ENCODE assay signal across 19 cellular contexts in genomic region chr12:132260721-132261120, GRCh38.
DNase-seq lines count a peak whose midpoint lies in the region; ATAC-seq and TF ChIP-seq lines count a peak whose summit lies in the region.
"Had no signal": no experiment of that assay in that cellular context is flagged by ENCODE, and none has a peak within 500 bp of the region (broad histone marks: within the 10 kb centered on the region; RNA-seq: fewer than 3 reads in every experiment).

No MANE protein-coding gene starts in this region.

- DNase-seq in Right ventricle myocardium inferior (ENCODE audit: missing footprints) (peak; percentile 55), left cardiac atrium (no peak), endothelial cell (ENCODE audit: low spot score) (no peak), osteoblast (ENCODE audit: insufficient read length, low spot score, missing footprints) (peak; percentile 81), NCI-H526 (lab: John Stamatoyannopoulos, UW) (no peak), right lobe of liver (no peak)
- DNase-seq: AML-193; BE2C; C1 segment of cervical spinal cord; Caco-2; CD8-positive, alpha-beta T cell; DMS153; DND-41; GM23248; H7; HCEC 1CT had no signal

- POLR2A ChIA-PET in HEK293 (lab: Yijun Ruan, JAX): no interaction called here

- no peaks in the 10 kb centered on the region for H4K20me1 ChIP-seq in osteoblast (ENCODE audit: insufficient read depth, low read length)

- peaks cover 3% of the 10 kb centered on the region for H3K36me3 Mint-ChIP-seq in endothelial cell (ENCODE audit: low read depth, unreplicated experiment)
- H3K36me3 Mint-ChIP-seq: CD8-positive, alpha-beta T cell had no signal

- H3K9me3 ChIP-seq in HEK293 (ENCODE audit: control insufficient read depth, insufficient read depth, low read depth, low read length): no peaks in the 10 kb centered on the region
- no peaks in the 10 kb centered on the region for H3K9me3 ChIP-seq in osteoblast (ENCODE audit: low read depth, low read length)
- no peaks in the 10 kb centered on the region for H3K9me3 ChIP-seq in right lobe of liver
- H3K9me3 ChIP-seq: BE2C, Caco-2 had no signal

- no peak for TF ChIP-seq CTCF in HEK293 (tag by site-specific recombination; IDR thresholded peaks at IDR 0.05)
- no peak for TF ChIP-seq CTCF in endothelial cell (IDR thresholded peaks at IDR 0.05; ENCODE audit: unreplicated experiment)
- TF ChIP-seq CTCF in osteoblast (IDR thresholded peaks at IDR 0.05; ENCODE audit: extremely low read depth, low read depth, low read length): no peak
- no peak for TF ChIP-seq CTCF in right lobe of liver (IDR thresholded peaks at IDR 0.05)

- no peaks in the 10 kb centered on the region for H3K9me3 Mint-ChIP-seq in endothelial cell (ENCODE audit: unreplicated experiment)
- H3K9me3 Mint-ChIP-seq: CD8-positive, alpha-beta T cell had no signal

- no peak overlapping the region for H3K27ac ChIP-seq in HEK293 (ENCODE audit: extremely low read depth, low read depth, low read length)
- no peak overlapping the region for H3K27ac ChIP-seq in osteoblast (ENCODE audit: low read depth, low read length)
- no peak overlapping the region for H3K27ac ChIP-seq in right lobe of liver
- H3K27ac ChIP-seq: 22Rv1, GM23248 had no signal

- H3K4me3 Mint-ChIP-seq in endothelial cell (ENCODE audit: unreplicated experiment): peak overlapping the region; percentile 34
- H3K4me3 Mint-ChIP-seq: CD8-positive, alpha-beta T cell had no signal

- intact Hi-C loops in Right ventricle myocardium inferior (cut with DNase I): no loop called here
- intact Hi-C loops in left cardiac atrium (cut with DNase I): no loop called here
- intact Hi-C loops in right lobe of liver (cut with DNase I): no loop called here

- WGBS in right lobe of liver (ENCODE audit: insufficient coverage, low coverage, low lambda C conversion rate, missing lambda C conversion rate): no CpG with 5 or more reads among the region's 29 CpGs

- H3K79me2 ChIP-seq in osteoblast (ENCODE audit: insufficient read depth, low read length): no peaks in the 10 kb centered on the region

- CTCF ChIA-PET in HEK293 (lab: Yijun Ruan, JAX): no interaction called here

- TF ChIP-seq POLR2A in right lobe of liver (IDR thresholded peaks at IDR 0.05): no peak

- ATAC-seq in Right ventricle myocardium inferior: no peak
- no peak for ATAC-seq in left cardiac atrium
- ATAC-seq in right lobe of liver: no peak
- ATAC-seq in GM18867 (IDR thresholded peaks at IDR 0.05; ENCODE audit: unreplicated experiment): no peak
- ATAC-seq: CD8-positive, alpha-beta T cell had no signal

- no peak overlapping the region for H3K27ac Mint-ChIP-seq in endothelial cell (ENCODE audit: unreplicated experiment)
- H3K27ac Mint-ChIP-seq: CD8-positive, alpha-beta T cell had no signal

- H3K4me1 ChIP-seq in HEK293 (ENCODE audit: control insufficient read depth, insufficient read depth, low read length) (no peaks in the 10 kb centered on the region), osteoblast (ENCODE audit: insufficient read depth, low read length) (no peaks in the 10 kb centered on the region), right lobe of liver (no peaks in the 10 kb centered on the region)
- H3K4me1 ChIP-seq: BE2C, Caco-2 had no signal

- H2AFZ ChIP-seq in osteoblast (ENCODE audit: low read length): no peak overlapping the region
- H2AFZ ChIP-seq: GM23248 had no signal

- peaks cover 15% of the 10 kb centered on the region for H3K27me3 Mint-ChIP-seq in endothelial cell (ENCODE audit: unreplicated experiment)

- H3K4me1 Mint-ChIP-seq in endothelial cell (ENCODE audit: unreplicated experiment): no peaks in the 10 kb centered on the region

- H3K4me3 ChIP-seq in HEK293 (ENCODE audit: low read depth, low read length): no peak overlapping the region
- no peak overlapping the region for H3K4me3 ChIP-seq in osteoblast (ENCODE audit: insufficient read depth, low read length)
- H3K4me3 ChIP-seq in right lobe of liver: no peak overlapping the region
- H3K4me3 ChIP-seq: GM23248 had no signal

- H3K27me3 ChIP-seq in osteoblast (ENCODE audit: insufficient read depth, low read length): no peaks in the 10 kb centered on the region
- H3K27me3 ChIP-seq in right lobe of liver: no peaks in the 10 kb centered on the region

- H3K4me2 ChIP-seq in osteoblast (ENCODE audit: insufficient read depth, low read length): no peak overlapping the region

- no peaks in the 10 kb centered on the region for H3K36me3 ChIP-seq in HEK293 (ENCODE audit: control insufficient read depth in 2 of 2, insufficient read depth in 1 of 2, low read length in 2 of 2)
- H3K36me3 ChIP-seq in osteoblast (ENCODE audit: insufficient read depth, low read length): no peaks in the 10 kb centered on the region
- H3K36me3 ChIP-seq in right lobe of liver: no peaks in the 10 kb centered on the region
- H3K36me3 ChIP-seq: BE2C had no signal

TF ChIP-seq in HEK293, 187 proteins besides CTCF, POLR2A, EP300 and RAD21:
- TF ChIP-seq SCRT1 (tag by site-specific recombination; IDR thresholded peaks at IDR 0.05; ENCODE audit: borderline replicate concordance) (no peak), ZNF600 (tag by site-specific recombination; IDR thresholded peaks at IDR 0.05) (peak; percentile 48; the same call in 1 of the 2 replicates)

Comparison
In these comparisons a context has a peak if more than half of its experiments do, and no peak if none do; other contexts are left out.
1. DNase-seq: peak in Right ventricle myocardium inferior (single experiment) and osteoblast (single experiment); none in left cardiac atrium (single experiment), endothelial cell (single experiment), NCI-H526 (0 of 2) and right lobe of liver (0 of 3).